In the genomic region with DNA sequence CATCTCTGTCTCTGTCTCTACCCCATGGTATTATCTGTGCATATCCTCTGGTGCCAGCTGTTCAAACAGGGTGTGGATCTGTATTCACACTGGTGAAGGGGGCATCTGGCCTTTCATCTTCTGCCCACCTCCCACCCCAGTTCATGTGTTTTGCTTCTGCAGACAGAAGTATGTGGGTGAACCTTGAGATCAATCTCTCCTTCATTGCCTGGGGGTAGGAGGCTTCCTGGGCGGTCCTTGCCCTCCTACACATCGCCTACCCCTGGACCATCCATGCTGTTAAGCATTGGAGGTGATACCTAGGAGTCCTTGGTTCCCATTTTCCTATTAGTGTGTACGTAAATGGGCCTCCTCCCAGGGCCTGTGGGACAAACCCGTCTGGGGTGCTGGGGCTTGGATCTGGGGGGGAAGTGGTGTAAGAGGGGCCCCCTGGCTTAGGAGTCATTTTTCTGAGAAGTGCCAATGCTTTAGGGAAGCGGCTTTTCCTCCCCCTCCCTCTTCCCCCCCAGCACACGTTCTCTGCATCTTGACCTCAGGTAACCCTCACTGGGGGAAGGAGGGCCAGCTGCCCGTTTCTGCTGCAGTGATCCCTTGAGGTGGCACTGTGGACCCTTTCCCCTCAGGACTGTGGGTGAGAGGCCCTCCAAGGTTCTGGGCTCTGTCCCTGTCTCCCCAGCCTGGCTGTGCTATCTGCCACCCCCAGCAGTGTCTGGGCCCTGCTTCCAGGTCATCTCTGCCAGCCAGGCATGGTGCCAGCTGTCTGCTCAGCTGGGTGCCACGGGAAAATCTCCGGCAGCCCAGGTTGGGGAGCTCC, we compare ENCODE assay signal across 8 cellular contexts. TPM values are rescaled to one million over a fixed set of nuclear protein-coding genes. Genes with fewer than 3 reads are reported as not detected.
A peak's percentile ranks its signal among the peaks of the same experiment; 100 is the strongest.
DNase-seq lines count a peak whose midpoint lies in the region; ATAC-seq and TF ChIP-seq lines count a peak whose summit lies in the region.

No MANE protein-coding gene starts in this region.

- H3K36me3 ChIP-seq in adipocyte (ENCODE audit: control insufficient read depth, insufficient read depth, low read length, severe bottlenecking) = peaks cover 10% of the 10 kb centered on the region

- DNase-seq in DMS153 (lab: John Stamatoyannopoulos, UW) (peak; percentile 21), NB4 (ENCODE audit: low read depth) (peak; percentile 87), adipocyte (ENCODE audit: low read depth) (no peak), naive B cell (peak; percentile 63), SW480 (ENCODE audit: low spot score) (no peak)
- DNase-seq in central memory CD4-positive, alpha-beta T cell = no peak

- TF ChIP-seq POLR2A in NB4 (IDR thresholded peaks at IDR 0.05; ENCODE audit: extremely low read depth, insufficient read length) = no peak

- ATAC-seq in naive B cell (ENCODE audit: low read depth in 2 of 2) (peak; percentile 22 to 37), GM21423 (IDR thresholded peaks at IDR 0.05; ENCODE audit: unreplicated experiment) (no peak), GM18868 (IDR thresholded peaks at IDR 0.05; ENCODE audit: unreplicated experiment) (no peak)

- TF ChIP-seq CTCF in NB4 (IDR thresholded peaks at IDR 0.05; ENCODE audit: low read depth, low read length) = no peak

- peaks cover 0 to 4% of the 10 kb centered on the region in 2 donors for H3K36me3 Mint-ChIP-seq in naive B cell

- H3K27me3 Mint-ChIP-seq in naive B cell = no peaks in the 10 kb centered on the region

- peak overlapping the region; percentile 19 for H3K9ac ChIP-seq in adipocyte (ENCODE audit: low read length)

- no peaks in the 10 kb centered on the region for H3K9me3 ChIP-seq in adipocyte (ENCODE audit: control insufficient read depth, low read length)

- no peaks in the 10 kb centered on the region for H3K27me3 ChIP-seq in adipocyte (replicated peaks; ENCODE audit: control insufficient read depth, insufficient read depth, low read length)

- H3K4me1 Mint-ChIP-seq in naive B cell = peaks cover 76 to 95% (median 92%) of the 10 kb centered on the region in 3 donors

- H3K4me3 ChIP-seq in NB4 (ENCODE audit: low read depth, low read length) (peak overlapping the region; percentile 25), adipocyte (ENCODE audit: low read length) (no peak overlapping the region)

- H3K27ac Mint-ChIP-seq in naive B cell = peak overlapping the region; percentile 17 to 100 (median 93)

- no peaks in the 10 kb centered on the region for H3K9me3 Mint-ChIP-seq in naive B cell

- peak overlapping the region in 7 of 8 donors; percentile 47 to 80 (median 55) for H3K4me3 Mint-ChIP-seq in naive B cell

- H3K4me1 ChIP-seq in adipocyte (ENCODE audit: control insufficient read depth, insufficient read depth, low read length) = peaks cover 94% of the 10 kb centered on the region

RNA-seq across cellular contexts. Expression of a gene that starts 21.2 kb away (rescaled TPM):
- 10 to 100 TPM in 2 of 6 donors, 1 to 10 TPM in 4; 3.1 to 12.6 (median 7.8) TPM for polyA plus RNA-seq in naive B cell (ENCODE audit: low read depth in 6 of 6)

RNA-seq across cellular contexts. Expression of a gene that starts 34.3 kb away (rescaled TPM):
- under 1 TPM in 2 of 6 donors, not detected in 4; 0.44 to 0.98 TPM for polyA plus RNA-seq in naive B cell (ENCODE audit: low read depth in 6 of 6)

RNA-seq across cellular contexts. Expression of a gene that starts 42.5 kb away (rescaled TPM):
- polyA plus RNA-seq in naive B cell (ENCODE audit: low read depth in 6 of 6) = 1 to 10 TPM in 1 of 6 donors, under 1 TPM in 3, not detected in 2; 0.23 to 1.3 (median 0.35) TPM

Comparison
In these comparisons a context has a peak if more than half of its experiments do, and no peak if none do; other contexts are left out.
1. DNase-seq: peak in DMS153 (single experiment), NB4 (single experiment) and naive B cell (single experiment); none in adipocyte (single experiment), SW480 (single experiment) and central memory CD4-positive, alpha-beta T cell (single experiment).
2. ATAC-seq: peak in naive B cell (2 of 2); none in GM21423 (single experiment) and GM18868 (single experiment).